In genomic region chr1:147641695-147642592, GRCh38 we compare ENCODE assay signal across 8 cellular contexts. TPM values are rescaled to one million over a fixed set of nuclear protein-coding genes. Genes with fewer than 3 reads are reported as not detected.
DNase-seq lines count a peak whose midpoint lies in the region; ATAC-seq and TF ChIP-seq lines count a peak whose summit lies in the region.

No MANE protein-coding gene starts in this region.

- in situ Hi-C loops in Panc1 (cut with HindIII; ENCODE audit: low pct_unique_long_range_greater_than_20kb, low sequenced_read_pairs) = no loop called here

- H3K27me3 ChIP-seq in Panc1 (ENCODE audit: control insufficient read depth, insufficient read depth, low read length) (no peaks in the 10 kb centered on the region), adrenal gland (no peaks in the 10 kb centered on the region), iPS DF 6.9 (ENCODE audit: control insufficient read depth, insufficient read depth, low read length) (no peaks in the 10 kb centered on the region)

- DNase-seq in DMS53 treated with DMSO at 0.1 percent for 48 hours (lab: John Stamatoyannopoulos, UW; ENCODE audit: unreplicated experiment) (peak; percentile 55), HT-29 (ENCODE audit: low spot score) (peak; percentile 67), Panc1 (ENCODE audit: low read depth, low spot score) (peak; percentile 55), adrenal gland (peak; percentile 33 to 78 (median 61)), iPS DF 6.9 (ENCODE audit: low read depth, low spot score) (peak; percentile 37)
- DNase-seq in stimulated activated CD4-positive, alpha-beta T cell treated with anti-CD3 and anti-CD28 coated beads, Interleukin-1b, Interleukin-23, amount 100 ng/mL, for 48 hours = peak; percentile 47

- ATAC-seq in Panc1 (peak; percentile 74), HG03342 (IDR thresholded peaks at IDR 0.05; ENCODE audit: unreplicated experiment) (no peak), GM19395 (IDR thresholded peaks at IDR 0.05; ENCODE audit: unreplicated experiment) (no peak)

- WGBS in adrenal gland, 4 donors = 59 to 66% (median 63%) methylated on average over 17 of the region's 17 CpGs
- no CpG with 5 or more reads among the region's 17 CpGs for WGBS in iPS DF 6.9 (ENCODE audit: insufficient coverage, insufficient read length)

- no peak overlapping the region for H3K27ac ChIP-seq in Panc1 (ENCODE audit: low read length)
- no peak overlapping the region for H3K27ac ChIP-seq in adrenal gland
- no peak overlapping the region for H3K27ac ChIP-seq in iPS DF 6.9 (ENCODE audit: low read length)

- POLR2A ChIA-PET in Panc1 (lab: Charles Lee) = no interaction called here

- H3K4me3 ChIP-seq in Panc1 (ENCODE audit: low read depth in 2 of 2, low read length in 2 of 2) (no peak overlapping the region), adrenal gland (no peak overlapping the region), iPS DF 6.9 (ENCODE audit: low read length) (no peak overlapping the region)

- no peaks in the 10 kb centered on the region for H3K36me3 ChIP-seq in Panc1 (ENCODE audit: control insufficient read depth, insufficient read depth, low read length)
- H3K36me3 ChIP-seq in adrenal gland (replicated peaks in 1 of 2) = no peaks in the 10 kb centered on the region
- H3K36me3 ChIP-seq in iPS DF 6.9 (ENCODE audit: control insufficient read depth, insufficient read depth, low read length) = peaks cover 2% of the 10 kb centered on the region; the same call in 1 of the 2 replicates

- intact Hi-C loops in Panc1 (cut with micrococcal nuclease; ENCODE audit: unreplicated experiment) = loop anchor here (5.0 to 10.0 kb wide), 4 partner anchors 53 to 250 kb away; no protein-coding TSS in a partner anchor
- intact Hi-C loops in adrenal gland (cut with DNase I) = loop anchor here (5.0 to 10.0 kb wide), 5 partner anchors 50 to 250 kb away; no protein-coding TSS in a partner anchor

- BruUV-seq in Panc1 (replicated peaks; lab: Mats Ljungman, UMichigan) = no TSS peak

- no peaks in the 10 kb centered on the region for H3K4me1 ChIP-seq in Panc1 (ENCODE audit: control insufficient read depth, insufficient read depth, low read length)
- H3K4me1 ChIP-seq in adrenal gland (replicated peaks in 1 of 2) = no peaks in the 10 kb centered on the region
- H3K4me1 ChIP-seq in iPS DF 6.9 (ENCODE audit: control insufficient read depth, insufficient read depth, low read length) = 0 out of 2 replicates have a peak, but pooled peaks cover 1% of the 10 kb centered on the region

- TF ChIP-seq CTCF in Panc1 (IDR thresholded peaks at IDR 0.05) = peak; percentile 90
- TF ChIP-seq CTCF in adrenal gland (IDR thresholded peaks at IDR 0.05) = peak; percentile 65 to 93 (median 78)

- CTCF ChIA-PET in Panc1 (lab: Charles Lee) = interaction anchor here (0.6 to 0.8 kb wide), 2 partner anchors 186 to 251 kb away, joined by 3 read pairs; no protein-coding TSS in a partner anchor

- no peaks in the 10 kb centered on the region for H3K9me3 ChIP-seq in Panc1 (ENCODE audit: control insufficient read depth, insufficient read depth, low read depth, low read length)
- H3K9me3 ChIP-seq in adrenal gland (replicated peaks in 1 of 3) = no peaks in the 10 kb centered on the region
- H3K9me3 ChIP-seq in iPS DF 6.9 (ENCODE audit: control insufficient read depth, insufficient read depth, low read length) = no peaks in the 10 kb centered on the region

- no peak for TF ChIP-seq POLR2A in adrenal gland (IDR thresholded peaks at IDR 0.05)

RNA-seq across cellular contexts. Expression of gene ACP6, which starts 28.4 kb away (rescaled TPM):
- 28.2 and 38.7 TPM in 2 replicates for total RNA-seq in HT-29 (2014; rRNA removed; shearing (Covaris generic))
- total RNA-seq in Panc1 (2021; ENCODE audit: unreplicated experiment) = 12.0 TPM
- 12.3 TPM for polyA plus RNA-seq in Panc1 (2012; ENCODE audit: insufficient read length)
- total RNA-seq in adrenal gland = 10 to 100 TPM in 6 of 8 donors, 1 to 10 TPM in 2; 7.4 to 32.6 (median 21.0) TPM
- polyA plus RNA-seq in adrenal gland = 10 to 100 TPM; 16.3 to 24.6 (median 20.6) TPM
